Comparison of ENCODE assay signal across 22 cellular contexts in the genomic region with DNA sequence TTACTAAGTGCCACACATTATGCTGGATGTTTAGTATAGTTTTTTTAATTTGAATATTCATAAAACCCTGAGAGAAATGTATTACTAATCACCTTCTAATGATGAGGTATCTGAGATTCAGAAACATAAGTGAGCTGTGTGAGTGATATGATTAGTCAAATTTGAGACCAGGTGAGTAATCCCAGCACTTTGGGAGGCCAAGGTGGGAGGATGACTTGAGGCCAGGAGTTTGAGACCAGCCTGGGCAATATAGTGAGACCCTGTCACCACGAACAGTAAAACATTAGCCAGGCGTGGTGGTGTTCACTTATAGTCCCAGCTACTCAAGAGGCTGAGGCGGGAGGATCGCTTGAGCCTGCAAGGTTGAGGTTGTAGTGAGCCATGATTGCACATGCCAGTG.
"Had no signal": no experiment of that assay in that cellular context is flagged by ENCODE, and none has a peak within 500 bp of the region (broad histone marks: within the 10 kb centered on the region; RNA-seq: fewer than 3 reads in every experiment).

No MANE protein-coding gene starts in this region.

- FAIRE-seq: astrocyte, keratinocyte had no signal

- H3K4me1 ChIP-seq: adrenal gland had no signal

- H3K27me3 ChIP-seq: adrenal gland, breast epithelium, gastrocnemius medialis, tibial nerve, vagina had no signal

- H3K27ac ChIP-seq: adrenal gland, breast epithelium, coronary artery, gastrocnemius medialis, lower lobe of right lung, SK-N-MC, tibial nerve, vagina, WERI-Rb-1 had no signal

- H3K27me3 Mint-ChIP-seq: activated CD4-positive, alpha-beta T cell treated with anti-CD3 and anti-CD28 coated beads, Interleukin-2, amount 10 ng/mL, durations not matched to agents 24 days and 14 days had no signal

- ATAC-seq: gastrocnemius medialis, lower lobe of right lung had no signal

- H3K9me3 ChIP-seq: adrenal gland, breast epithelium, gastrocnemius medialis, lower lobe of right lung, tibial nerve, vagina had no signal

- H3K4me3 Mint-ChIP-seq: activated CD4-positive, alpha-beta T cell treated with anti-CD3 and anti-CD28 coated beads, Interleukin-2, amount 10 ng/mL, durations not matched to agents 24 days and 14 days; nephron progenitor cell had no signal

- DNase-seq: activated CD4-positive, alpha-beta T cell treated with anti-CD3 and anti-CD28 coated beads, Interleukin-2, amount 10 ng/mL, durations not matched to agents 24 days and 14 days; activated CD8-positive, alpha-beta memory T cell treated with anti-CD3 and anti-CD28 coated beads for 24 hours; activated CD8-positive, alpha-beta memory T cell treated with anti-CD3 and anti-CD28 coated beads, Interleukin-2, amount 50 U/mL, for 48 hours; activated gamma-delta T cell treated with Interleukin-2 at 50 U/mL for 16 hours; adrenal gland; erythroblast; gastrocnemius medialis; head of caudate nucleus; lower lobe of right lung; nephron progenitor cell; nucleus accumbens; stimulated activated CD4-positive, alpha-beta T cell treated with anti-CD3 and anti-CD28 coated beads, Interleukin-12 subunit alpha, Interleukin-12 subunit beta, amount 100 ng/mL, for 4 hours; stimulated activated CD4-positive, alpha-beta T cell treated with anti-CD3 and anti-CD28 coated beads, Interleukin-4, amount 100 ng/mL, for 1 hour; stimulated activated naive CD4-positive, alpha-beta T cell treated with Interleukin-2 at 50 U/mL for 16 hours; WERI-Rb-1 had no signal

- H3K36me3 ChIP-seq: adrenal gland, breast epithelium, gastrocnemius medialis, lower lobe of right lung, tibial nerve, vagina, WERI-Rb-1 had no signal

- H3K4me3 ChIP-seq: adrenal gland, breast epithelium, coronary artery, gastrocnemius medialis, lower lobe of right lung, SK-N-MC, tibial nerve, vagina had no signal

- H3K9me3 Mint-ChIP-seq: activated CD4-positive, alpha-beta T cell treated with anti-CD3 and anti-CD28 coated beads, Interleukin-2, amount 10 ng/mL, durations not matched to agents 24 days and 14 days; nephron progenitor cell had no signal

- H3K27ac Mint-ChIP-seq: activated CD4-positive, alpha-beta T cell treated with anti-CD3 and anti-CD28 coated beads, Interleukin-2, amount 10 ng/mL, durations not matched to agents 24 days and 14 days; nephron progenitor cell had no signal
